ENCODE assay signal across 12 cellular contexts in the genomic region with DNA sequence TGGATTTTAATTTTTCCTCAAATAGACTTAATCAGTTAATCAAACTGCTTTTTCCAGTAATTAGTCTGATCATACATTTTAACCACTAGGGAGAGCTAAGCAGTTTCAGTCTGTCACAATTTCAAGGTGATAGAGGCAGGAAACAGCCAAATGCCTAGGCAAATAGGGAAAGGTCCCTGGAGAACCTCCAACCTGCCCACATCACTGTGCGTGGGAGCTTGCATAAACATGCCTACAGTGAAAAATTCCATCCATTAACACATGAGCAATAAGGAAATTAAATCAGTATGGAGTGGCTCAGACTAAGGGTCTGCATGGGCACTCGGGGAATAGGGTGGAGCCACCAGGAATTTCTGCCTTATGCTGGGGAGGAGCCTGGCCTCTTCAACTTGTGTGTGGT.
DNase-seq lines count a peak whose midpoint lies in the region; ATAC-seq and TF ChIP-seq lines count a peak whose summit lies in the region.
"Had no signal": no experiment of that assay in that cellular context is flagged by ENCODE, and none has a peak within 500 bp of the region (broad histone marks: within the 10 kb centered on the region; RNA-seq: fewer than 3 reads in every experiment).

No MANE protein-coding gene starts in this region.

- intact Hi-C loops in cardiac septum (cut with DNase I) (no loop called here), spleen (cut with DNase I; ENCODE audit: low total_unique reads) (no loop called here)

- H3K4me3 ChIP-seq in spleen, result no peak overlapping the region

- ATAC-seq in GM21723 (IDR thresholded peaks at IDR 0.05; ENCODE audit: unreplicated experiment), result no peak
- ATAC-seq in activated CD8-positive, alpha-beta memory T cell treated with anti-CD3 and anti-CD28 coated beads, Interleukin-2, amount 10 ng/mL, durations not matched to agents 7 days and 5 days, result no peak
- ATAC-seq: CD8-positive, alpha-beta T cell; sciatic nerve had no signal

- no peak for TF ChIP-seq POLR2A in spleen (IDR thresholded peaks at IDR 0.05)

- CTCF ChIA-PET in activated CD8-positive, alpha-beta memory T cell treated with anti-CD3 and anti-CD28 coated beads, Interleukin-2, amount 10 ng/mL, durations not matched to agents 7 days and 5 days (lab: Charles Lee), result no interaction called here

- peaks cover 23% of the 10 kb centered on the region for H3K9me3 Mint-ChIP-seq in mesothelial cell of epicardium
- H3K9me3 Mint-ChIP-seq in activated CD8-positive, alpha-beta memory T cell treated with anti-CD3 and anti-CD28 coated beads, Interleukin-2, amount 10 ng/mL, durations not matched to agents 7 days and 5 days (ENCODE audit: low read depth), result no peaks in the 10 kb centered on the region

- H3K4me3 Mint-ChIP-seq in mesothelial cell of epicardium, result no peak overlapping the region
- no peak overlapping the region for H3K4me3 Mint-ChIP-seq in activated CD8-positive, alpha-beta memory T cell treated with anti-CD3 and anti-CD28 coated beads, Interleukin-2, amount 10 ng/mL, durations not matched to agents 7 days and 5 days
- H3K4me3 Mint-ChIP-seq: CD8-positive, alpha-beta T cell had no signal

- peak overlapping the region; percentile 48 for H3K27ac Mint-ChIP-seq in mesothelial cell of epicardium
- no peak overlapping the region for H3K27ac Mint-ChIP-seq in activated CD8-positive, alpha-beta memory T cell treated with anti-CD3 and anti-CD28 coated beads, Interleukin-2, amount 10 ng/mL, durations not matched to agents 7 days and 5 days
- H3K27ac Mint-ChIP-seq: CD8-positive, alpha-beta T cell had no signal

- H3K27me3 ChIP-seq in spleen (replicated peaks in 1 of 7), result no peaks in the 10 kb centered on the region

- WGBS in spleen, 5 donors, result 48 to 72% (median 54%) methylated on average over 2 of the region's 2 CpGs

- DNase-seq in EH (ENCODE audit: low read depth) (peak; percentile 5), NCI-H2171 treated with DMSO at 0.1 percent for 48 hours (lab: John Stamatoyannopoulos, UW) (peak; percentile 40), dermis blood vessel endothelial cell (peak; percentile 28), mesothelial cell of epicardium (ENCODE audit: low spot score in 2 of 2, unreplicated experiment in 2 of 2) (peak in 1 of 2 experiments; percentile 38), cardiac septum (ENCODE audit: low spot score) (no peak), spleen (no peak)
- no peak for DNase-seq in activated CD8-positive, alpha-beta memory T cell treated with anti-CD3 and anti-CD28 coated beads, Interleukin-2, amount 10 ng/mL, durations not matched to agents 7 days and 5 days
- DNase-seq: CD8-positive, alpha-beta T cell; effector CD4-positive, alpha-beta T cell; MV-4-11 had no signal

- no peak overlapping the region for H3K27ac ChIP-seq in spleen

- peaks cover 2% of the 10 kb centered on the region for H3K36me3 Mint-ChIP-seq in mesothelial cell of epicardium
- no peaks in the 10 kb centered on the region for H3K36me3 Mint-ChIP-seq in activated CD8-positive, alpha-beta memory T cell treated with anti-CD3 and anti-CD28 coated beads, Interleukin-2, amount 10 ng/mL, durations not matched to agents 7 days and 5 days
- H3K36me3 Mint-ChIP-seq: CD8-positive, alpha-beta T cell had no signal

- peaks cover 29% of the 10 kb centered on the region for H3K4me1 Mint-ChIP-seq in mesothelial cell of epicardium
- H3K4me1 Mint-ChIP-seq in activated CD8-positive, alpha-beta memory T cell treated with anti-CD3 and anti-CD28 coated beads, Interleukin-2, amount 10 ng/mL, durations not matched to agents 7 days and 5 days, result no peaks in the 10 kb centered on the region

- H3K9me3 ChIP-seq in spleen, result peaks cover 0 to 8% (median 1%) of the 10 kb centered on the region in 8 donors

- no peaks in the 10 kb centered on the region for H3K27me3 Mint-ChIP-seq in mesothelial cell of epicardium (ENCODE audit: low read depth)
- H3K27me3 Mint-ChIP-seq in activated CD8-positive, alpha-beta memory T cell treated with anti-CD3 and anti-CD28 coated beads, Interleukin-2, amount 10 ng/mL, durations not matched to agents 7 days and 5 days, result peaks cover 21% of the 10 kb centered on the region

- no peaks in the 10 kb centered on the region for H3K4me1 ChIP-seq in spleen

- TF ChIP-seq CTCF in mesothelial cell of epicardium (IDR thresholded peaks at IDR 0.05; ENCODE audit: unreplicated experiment) (no peak), spleen (IDR thresholded peaks at IDR 0.05 in 8 of 11, conservative IDR thresholded peaks at IDR 0.05 in 3 of 11) (no peak)

- no peaks in the 10 kb centered on the region for H3K36me3 ChIP-seq in spleen

Comparison
In these comparisons a context has a peak if more than half of its experiments do, and no peak if none do; other contexts are left out.
1. DNase-seq: peak in EH (single experiment), NCI-H2171 treated with DMSO at 0.1 percent for 48 hours (single experiment) and dermis blood vessel endothelial cell (single experiment); none in cardiac septum (single experiment), spleen (single experiment) and activated CD8-positive, alpha-beta memory T cell treated with anti-CD3 and anti-CD28 coated beads, Interleukin-2, amount 10 ng/mL, durations not matched to agents 7 days and 5 days (single experiment).